In genomic region chr11:73013021-73013420, GRCh38 we compare ENCODE assay signal across 1 cellular context.
TF ChIP-seq lines count a peak whose summit lies in the region.

No MANE protein-coding gene starts in this region.

TF ChIP-seq in GM23338, 12 proteins besides CTCF, POLR2A, EP300 and RAD21 (continued from another document):
- TF ChIP-seq, protein P1, sequence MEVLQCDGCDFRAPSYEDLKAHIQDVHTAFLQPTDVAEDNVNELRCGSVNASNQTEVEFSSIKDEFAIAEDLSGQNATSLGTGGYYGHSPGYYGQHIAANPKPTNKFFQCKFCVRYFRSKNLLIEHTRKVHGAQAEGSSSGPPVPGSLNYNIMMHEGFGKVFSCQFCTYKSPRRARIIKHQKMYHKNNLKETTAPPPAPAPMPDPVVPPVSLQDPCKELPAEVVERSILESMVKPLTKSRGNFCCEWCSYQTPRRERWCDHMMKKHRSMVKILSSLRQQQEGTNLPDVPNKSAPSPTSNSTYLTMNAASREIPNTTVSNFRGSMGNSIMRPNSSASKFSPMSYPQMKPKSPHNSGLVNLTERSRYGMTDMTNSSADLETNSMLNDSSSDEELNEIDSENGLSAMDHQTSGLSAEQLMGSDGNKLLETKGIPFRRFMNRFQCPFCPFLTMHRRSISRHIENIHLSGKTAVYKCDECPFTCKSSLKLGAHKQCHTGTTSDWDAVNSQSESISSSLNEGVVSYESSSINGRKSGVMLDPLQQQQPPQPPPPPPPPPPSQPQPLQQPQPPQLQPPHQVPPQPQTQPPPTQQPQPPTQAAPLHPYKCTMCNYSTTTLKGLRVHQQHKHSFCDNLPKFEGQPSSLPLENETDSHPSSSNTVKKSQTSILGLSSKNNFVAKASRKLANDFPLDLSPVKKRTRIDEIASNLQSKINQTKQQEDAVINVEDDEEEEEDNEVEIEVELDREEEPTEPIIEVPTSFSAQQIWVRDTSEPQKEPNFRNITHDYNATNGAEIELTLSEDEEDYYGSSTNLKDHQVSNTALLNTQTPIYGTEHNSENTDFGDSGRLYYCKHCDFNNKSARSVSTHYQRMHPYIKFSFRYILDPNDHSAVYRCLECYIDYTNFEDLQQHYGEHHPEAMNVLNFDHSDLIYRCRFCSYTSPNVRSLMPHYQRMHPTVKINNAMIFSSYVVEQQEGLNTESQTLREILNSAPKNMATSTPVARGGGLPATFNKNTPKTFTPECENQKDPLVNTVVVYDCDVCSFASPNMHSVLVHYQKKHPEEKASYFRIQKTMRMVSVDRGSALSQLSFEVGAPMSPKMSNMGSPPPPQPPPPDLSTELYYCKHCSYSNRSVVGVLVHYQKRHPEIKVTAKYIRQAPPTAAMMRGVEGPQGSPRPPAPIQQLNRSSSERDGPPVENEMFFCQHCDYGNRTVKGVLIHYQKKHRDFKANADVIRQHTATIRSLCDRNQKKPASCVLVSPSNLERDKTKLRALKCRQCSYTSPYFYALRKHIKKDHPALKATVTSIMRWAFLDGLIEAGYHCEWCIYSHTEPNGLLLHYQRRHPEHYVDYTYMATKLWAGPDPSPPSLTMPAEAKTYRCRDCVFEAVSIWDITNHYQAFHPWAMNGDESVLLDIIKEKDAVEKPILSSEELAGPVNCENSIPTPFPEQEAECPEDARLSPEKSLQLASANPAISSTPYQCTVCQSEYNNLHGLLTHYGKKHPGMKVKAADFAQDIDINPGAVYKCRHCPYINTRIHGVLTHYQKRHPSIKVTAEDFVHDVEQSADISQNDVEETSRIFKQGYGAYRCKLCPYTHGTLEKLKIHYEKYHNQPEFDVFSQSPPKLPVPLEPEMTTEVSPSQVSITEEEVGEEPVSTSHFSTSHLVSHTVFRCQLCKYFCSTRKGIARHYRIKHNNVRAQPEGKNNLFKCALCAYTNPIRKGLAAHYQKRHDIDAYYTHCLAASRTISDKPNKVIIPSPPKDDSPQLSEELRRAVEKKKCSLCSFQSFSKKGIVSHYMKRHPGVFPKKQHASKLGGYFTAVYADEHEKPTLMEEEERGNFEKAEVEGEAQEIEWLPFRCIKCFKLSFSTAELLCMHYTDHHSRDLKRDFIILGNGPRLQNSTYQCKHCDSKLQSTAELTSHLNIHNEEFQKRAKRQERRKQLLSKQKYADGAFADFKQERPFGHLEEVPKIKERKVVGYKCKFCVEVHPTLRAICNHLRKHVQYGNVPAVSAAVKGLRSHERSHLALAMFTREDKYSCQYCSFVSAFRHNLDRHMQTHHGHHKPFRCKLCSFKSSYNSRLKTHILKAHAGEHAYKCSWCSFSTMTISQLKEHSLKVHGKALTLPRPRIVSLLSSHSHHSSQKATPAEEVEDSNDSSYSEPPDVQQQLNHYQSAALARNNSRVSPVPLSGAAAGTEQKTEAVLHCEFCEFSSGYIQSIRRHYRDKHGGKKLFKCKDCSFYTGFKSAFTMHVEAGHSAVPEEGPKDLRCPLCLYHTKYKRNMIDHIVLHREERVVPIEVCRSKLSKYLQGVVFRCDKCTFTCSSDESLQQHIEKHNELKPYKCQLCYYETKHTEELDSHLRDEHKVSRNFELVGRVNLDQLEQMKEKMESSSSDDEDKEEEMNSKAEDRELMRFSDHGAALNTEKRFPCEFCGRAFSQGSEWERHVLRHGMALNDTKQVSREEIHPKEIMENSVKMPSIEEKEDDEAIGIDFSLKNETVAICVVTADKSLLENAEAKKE (CRISPR knock-in tag; IDR thresholded peaks at IDR 0.05), result no peak
- TF ChIP-seq NANOG (IDR thresholded peaks at IDR 0.05; ENCODE audit: borderline replicate concordance) (no peak), EZH2 (IDR thresholded peaks at IDR 0.05; ENCODE audit: low read depth, unreplicated experiment) (no peak), JUNB (IDR thresholded peaks at IDR 0.05; ENCODE audit: unreplicated experiment) (no peak)
- TF ChIP-seq, protein P2, sequence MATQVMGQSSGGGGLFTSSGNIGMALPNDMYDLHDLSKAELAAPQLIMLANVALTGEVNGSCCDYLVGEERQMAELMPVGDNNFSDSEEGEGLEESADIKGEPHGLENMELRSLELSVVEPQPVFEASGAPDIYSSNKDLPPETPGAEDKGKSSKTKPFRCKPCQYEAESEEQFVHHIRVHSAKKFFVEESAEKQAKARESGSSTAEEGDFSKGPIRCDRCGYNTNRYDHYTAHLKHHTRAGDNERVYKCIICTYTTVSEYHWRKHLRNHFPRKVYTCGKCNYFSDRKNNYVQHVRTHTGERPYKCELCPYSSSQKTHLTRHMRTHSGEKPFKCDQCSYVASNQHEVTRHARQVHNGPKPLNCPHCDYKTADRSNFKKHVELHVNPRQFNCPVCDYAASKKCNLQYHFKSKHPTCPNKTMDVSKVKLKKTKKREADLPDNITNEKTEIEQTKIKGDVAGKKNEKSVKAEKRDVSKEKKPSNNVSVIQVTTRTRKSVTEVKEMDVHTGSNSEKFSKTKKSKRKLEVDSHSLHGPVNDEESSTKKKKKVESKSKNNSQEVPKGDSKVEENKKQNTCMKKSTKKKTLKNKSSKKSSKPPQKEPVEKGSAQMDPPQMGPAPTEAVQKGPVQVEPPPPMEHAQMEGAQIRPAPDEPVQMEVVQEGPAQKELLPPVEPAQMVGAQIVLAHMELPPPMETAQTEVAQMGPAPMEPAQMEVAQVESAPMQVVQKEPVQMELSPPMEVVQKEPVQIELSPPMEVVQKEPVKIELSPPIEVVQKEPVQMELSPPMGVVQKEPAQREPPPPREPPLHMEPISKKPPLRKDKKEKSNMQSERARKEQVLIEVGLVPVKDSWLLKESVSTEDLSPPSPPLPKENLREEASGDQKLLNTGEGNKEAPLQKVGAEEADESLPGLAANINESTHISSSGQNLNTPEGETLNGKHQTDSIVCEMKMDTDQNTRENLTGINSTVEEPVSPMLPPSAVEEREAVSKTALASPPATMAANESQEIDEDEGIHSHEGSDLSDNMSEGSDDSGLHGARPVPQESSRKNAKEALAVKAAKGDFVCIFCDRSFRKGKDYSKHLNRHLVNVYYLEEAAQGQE (IDR thresholded peaks at IDR 0.05; ENCODE audit: unreplicated experiment), result no peak
